33 cellular contexts compared by ENCODE assay signal in the genomic region with DNA sequence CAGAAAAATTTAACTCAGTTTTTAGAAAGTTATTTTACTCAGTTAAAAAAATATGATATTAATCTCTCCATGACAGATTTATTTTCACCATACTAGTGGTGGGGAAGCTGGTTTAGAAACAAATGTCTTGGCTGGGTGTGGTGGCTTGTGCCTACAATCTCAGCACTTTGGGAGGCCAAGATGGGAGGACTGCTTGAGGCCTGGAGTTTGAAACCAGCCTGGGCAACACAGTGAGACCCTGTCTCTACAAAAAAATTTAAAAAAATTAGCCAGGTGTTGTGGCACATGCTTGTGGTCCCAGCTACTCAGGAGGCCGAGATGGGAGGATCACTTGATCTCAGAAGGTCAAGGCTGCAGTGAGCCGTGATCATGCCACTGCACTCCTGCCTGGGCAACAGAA. TPM values are rescaled to one million over a fixed set of nuclear protein-coding genes. Genes with fewer than 3 reads are reported as not detected.
DNase-seq lines count a peak whose midpoint lies in the region; ATAC-seq and TF ChIP-seq lines count a peak whose summit lies in the region.
"Had no signal": no experiment of that assay in that cellular context is flagged by ENCODE, and none has a peak within 500 bp of the region (broad histone marks: within the 10 kb centered on the region; RNA-seq: fewer than 3 reads in every experiment).

No MANE protein-coding gene starts in this region.

- ATAC-seq in T-helper 17 cell (no peak), WTC11 (no peak), GM21717 (IDR thresholded peaks at IDR 0.05; ENCODE audit: unreplicated experiment) (no peak)
- ATAC-seq: A549; CD8-positive, alpha-beta T cell had no signal

- peaks cover 72 to 93% of the 10 kb centered on the region in 2 experiments for H3K36me3 ChIP-seq in HEK293 (ENCODE audit: control insufficient read depth in 2 of 2, insufficient read depth in 1 of 2, low read length in 2 of 2)

- no peaks in the 10 kb centered on the region for H3K9me3 Mint-ChIP-seq in WTC11
- H3K9me3 Mint-ChIP-seq: CD14-positive monocyte; CD4-positive, alpha-beta T cell; CD8-positive, alpha-beta memory T cell; CD8-positive, alpha-beta T cell had no signal

- H3K9me3 ChIP-seq in HEK293 (ENCODE audit: control insufficient read depth, insufficient read depth, low read depth, low read length) (no peaks in the 10 kb centered on the region), T-helper 17 cell (ENCODE audit: control insufficient read depth, low read length, poor library complexity, severe bottlenecking) (no peaks in the 10 kb centered on the region)
- H3K9me3 ChIP-seq: A549; BE2C; BLaER1; BLaER1 treated with 17β-estradiol and CSF1 and Interleukin-3, amounts not matched to agents 10 nM and 100 nM; Caco-2 had no signal

- H3K27ac ChIP-seq in HEK293 (ENCODE audit: extremely low read depth, low read depth, low read length): no peak overlapping the region
- H3K27ac ChIP-seq: 22Rv1; A549; BLaER1; BLaER1 treated with 17β-estradiol and CSF1 and Interleukin-3, amounts not matched to agents 10 nM and 100 nM; C4-2B had no signal

- no peaks in the 10 kb centered on the region for H3K4me1 ChIP-seq in HEK293 (ENCODE audit: control insufficient read depth, insufficient read depth, low read length)
- H3K4me1 ChIP-seq: A549; BE2C; BLaER1; BLaER1 treated with 17β-estradiol and CSF1 and Interleukin-3, amounts not matched to agents 10 nM and 100 nM; Caco-2 had no signal

- H3K27ac Mint-ChIP-seq in T-helper 17 cell (peak overlapping the region; percentile 37), WTC11 (no peak overlapping the region)
- H3K27ac Mint-ChIP-seq: B cell; CD4-positive, alpha-beta T cell; CD4-positive, CD25-positive, alpha-beta regulatory T cell; CD8-positive, alpha-beta T cell had no signal

- H3K4me3 ChIP-seq in HEK293 (ENCODE audit: low read depth, low read length): no peak overlapping the region
- H3K4me3 ChIP-seq: A549; BLaER1; BLaER1 treated with 17β-estradiol and CSF1 and Interleukin-3, amounts not matched to agents 10 nM and 100 nM had no signal

- POLR2A ChIA-PET in HEK293 (lab: Yijun Ruan, JAX) (no interaction called here), WTC11 (lab: Charles Lee) (no interaction called here)

- H3K27me3 Mint-ChIP-seq in T-helper 17 cell (no peaks in the 10 kb centered on the region), WTC11 (ENCODE audit: low read depth) (no peaks in the 10 kb centered on the region)
- H3K27me3 Mint-ChIP-seq: B cell; CD4-positive, alpha-beta memory T cell; CD4-positive, alpha-beta T cell; CD4-positive, CD25-positive, alpha-beta regulatory T cell; CD8-positive, alpha-beta memory T cell had no signal

- H3K36me3 Mint-ChIP-seq in T-helper 17 cell (ENCODE audit: low read depth): peaks cover 26% of the 10 kb centered on the region
- H3K36me3 Mint-ChIP-seq in WTC11: peaks cover 53% of the 10 kb centered on the region

- no peak for DNase-seq in T-helper 17 cell
- no peak for DNase-seq in WTC11 (ENCODE audit: low spot score)
- DNase-seq in D341Med (ENCODE audit: low spot score): no peak
- DNase-seq in dermis blood vessel endothelial cell: no peak
- DNase-seq: 8988T; ACHN; AML-193; BE2C; C1 segment of cervical spinal cord; Caco-2; Calu3; CD4-positive, alpha-beta memory T cell; CD4-positive, alpha-beta T cell; CD4-positive, CD25-positive, alpha-beta regulatory T cell; CD8-positive, alpha-beta memory T cell; CD8-positive, alpha-beta T cell; COR-L47; DMS 273 treated with DMSO at 0.1 percent for 48 hours; DMS153; DMS53; DMS79; DMS79 treated with DMSO at 0.1 percent for 48 hours; DND-41; EL had no signal

- H3K4me1 Mint-ChIP-seq in T-helper 17 cell (peaks cover 17% of the 10 kb centered on the region), WTC11 (peaks cover 13% of the 10 kb centered on the region)
- H3K4me1 Mint-ChIP-seq: B cell, CD14-positive monocyte had no signal

- CTCF ChIA-PET in HEK293 (lab: Yijun Ruan, JAX) (no interaction called here), WTC11 (lab: Charles Lee) (no interaction called here)

- H3K4me3 Mint-ChIP-seq in T-helper 17 cell (no peak overlapping the region), WTC11 (no peak overlapping the region)
- H3K4me3 Mint-ChIP-seq: B cell; CD14-positive monocyte; CD4-positive, alpha-beta memory T cell; CD4-positive, alpha-beta T cell; CD4-positive, CD25-positive, alpha-beta regulatory T cell; CD8-positive, alpha-beta memory T cell; CD8-positive, alpha-beta T cell had no signal

- TF ChIP-seq CTCF in HEK293 (tag by site-specific recombination; IDR thresholded peaks at IDR 0.05) (no peak), WTC11 (IDR thresholded peaks at IDR 0.05) (no peak)

TF ChIP-seq in HEK293, 187 proteins besides CTCF, POLR2A, EP300 and RAD21:
- no peak for TF ChIP-seq ZNF202 (tag by site-specific recombination; IDR thresholded peaks at IDR 0.05; ENCODE audit: borderline replicate concordance)
- peak; percentile 57; the same call in 1 of the 2 replicates for TF ChIP-seq ZNF121 (tag by site-specific recombination; IDR thresholded peaks at IDR 0.05)

TF ChIP-seq in WTC11, 78 proteins besides CTCF, POLR2A, EP300 and RAD21:
- peak; percentile 80; the same call in 1 of the 2 replicates for TF ChIP-seq ZNF121 (CRISPR knock-in tag; IDR thresholded peaks at IDR 0.05)
- TF ChIP-seq JUN (CRISPR knock-in tag; IDR thresholded peaks at IDR 0.05): no peak

RNA-seq across cellular contexts. Expression of a gene that starts 17.3 kb away (rescaled TPM):
- 10 to 100 TPM; 24.2 to 34.2 TPM for total RNA-seq in T-helper 17 cell
- 17.9 to 23.8 TPM (median 18.9 TPM) in 3 replicates for total RNA-seq in WTC11 (2021)
- total RNA-seq in dermis blood vessel endothelial cell: 28.2 and 33.6 TPM in 2 replicates

RNA-seq across cellular contexts. Expression of a gene that starts 17.5 kb away (rescaled TPM):
- total RNA-seq in T-helper 17 cell (10 to 100 TPM in 1 of 2 donors, 1 to 10 TPM in 1; 8.2 to 10.7 TPM), WTC11 (2021) (20.7 to 24.6 TPM (median 22.5 TPM) in 3 replicates), dermis blood vessel endothelial cell (12.4 and 15.9 TPM in 2 replicates)

RNA-seq across cellular contexts. Expression of a gene that starts 50.1 kb away (rescaled TPM):
- total RNA-seq in T-helper 17 cell: 10 to 100 TPM; 12.9 to 19.2 TPM
- 9.2 to 11.0 TPM (median 11.0 TPM) in 3 replicates for total RNA-seq in WTC11 (2021)
- 35.7 and 36.8 TPM in 2 replicates for total RNA-seq in dermis blood vessel endothelial cell
